In genomic region chr10:70768026-70768425, GRCh38 we compare ENCODE assay signal across 5 cellular contexts. TPM values are rescaled to one million over a fixed set of nuclear protein-coding genes. Genes with fewer than 3 reads are reported as not detected.
"Had no signal": no experiment of that assay in that cellular context is flagged by ENCODE, and none has a peak within 500 bp of the region (broad histone marks: within the 10 kb centered on the region; RNA-seq: fewer than 3 reads in every experiment).

No MANE protein-coding gene starts in this region.

RNA-seq across cellular contexts. Expression of gene TBATA, which starts 17.2 kb away (rescaled TPM):
- total RNA-seq: GM23338, H1, H9, HT-29, IMR-90 had no signal
- polyA plus RNA-seq: GM23338, H1, IMR-90 had no signal
